ENCODE assay signal across 11 cellular contexts in genomic region chr4:1154523-1155182, GRCh38. TPM values are rescaled to one million over a fixed set of nuclear protein-coding genes. Genes with fewer than 3 reads are reported as not detected.
DNase-seq lines count a peak whose midpoint lies in the region; TF ChIP-seq lines count a peak whose summit lies in the region.
"Had no signal": no experiment of that assay in that cellular context is flagged by ENCODE, and none has a peak within 500 bp of the region (broad histone marks: within the 10 kb centered on the region; RNA-seq: fewer than 3 reads in every experiment).

No MANE protein-coding gene starts in this region.

- H3K4me1 ChIP-seq in sigmoid colon: peaks cover 0 to 17% (median 14%) of the 10 kb centered on the region in 4 donors

- intact Hi-C loops in sigmoid colon (cut with DNase I): no loop called here

- TF ChIP-seq EP300 in sigmoid colon (IDR thresholded peaks at IDR 0.05): peak in 1 of 4 donors; percentile 3

- H3K4me3 ChIP-seq in sigmoid colon: no peak overlapping the region

- DNase-seq in DMS79 treated with DMSO at 0.1 percent for 48 hours (lab: John Stamatoyannopoulos, UW) (peak; percentile 13), NCI-H774 (lab: John Stamatoyannopoulos, UW) (peak; percentile 3), foreskin melanocyte (peak; percentile 33), sigmoid colon (peak; percentile 57), D341Med (ENCODE audit: low spot score) (no peak), NCI-H524 (lab: John Stamatoyannopoulos, UW) (no peak), cerebellar nuclear complex (lab: John Stamatoyannopoulos, UW) (no peak), NCI-H2227 treated with DMSO at 0.1 percent for 48 hours (lab: John Stamatoyannopoulos, UW) (no peak)
- DNase-seq: NCI-H226; stimulated activated naive CD4-positive, alpha-beta T cell treated with Interleukin-2 at 50 U/mL for 16 hours had no signal

- no peaks in the 10 kb centered on the region for H3K27me3 ChIP-seq in sigmoid colon

- peak overlapping the region in 2 of 4 donors; percentile 40 to 53 for H3K27ac ChIP-seq in sigmoid colon

- H3K9me3 ChIP-seq in sigmoid colon: no peaks in the 10 kb centered on the region

- WGBS in sigmoid colon, 2 donors: 48 to 75% methylated on average over 21 of the region's 21 CpGs

- TF ChIP-seq POLR2A in sigmoid colon (IDR thresholded peaks at IDR 0.05): no peak

- no peak for TF ChIP-seq CTCF in sigmoid colon (IDR thresholded peaks at IDR 0.05)

- H3K36me3 ChIP-seq in sigmoid colon: no peaks in the 10 kb centered on the region

RNA-seq across cellular contexts. Expression of gene SPON2, which starts 17.7 kb away (rescaled TPM):
- total RNA-seq in sigmoid colon: 100 to 1,000 TPM in 1 of 4 donors, 10 to 100 TPM in 3; 33.6 to 165 (median 79.8) TPM
- polyA plus RNA-seq in sigmoid colon: 10 to 100 TPM in 2 of 3 donors, 1 to 10 TPM in 1; 8.6 to 33.6 (median 25.2) TPM

RNA-seq across cellular contexts. Expression of gene RNF212, which starts 41.3 kb away (rescaled TPM):
- total RNA-seq in sigmoid colon: 10 to 100 TPM in 1 of 4 donors, 1 to 10 TPM in 3; 3.1 to 12.8 (median 6.8) TPM
- 1 to 10 TPM in 1 of 3 donors, under 1 TPM in 1, not detected in 1; 0.60 to 3.4 TPM for polyA plus RNA-seq in sigmoid colon
- total RNA-seq: myocyte had no signal

Comparison
In these comparisons a context has a peak if more than half of its experiments do, and no peak if none do; other contexts are left out.
1. DNase-seq: peak in DMS79 treated with DMSO at 0.1 percent for 48 hours (single experiment), NCI-H774 (single experiment), foreskin melanocyte (single experiment) and sigmoid colon (single experiment); none in D341Med (single experiment), NCI-H524 (0 of 2), cerebellar nuclear complex (0 of 2) and NCI-H2227 treated with DMSO at 0.1 percent for 48 hours (single experiment).